9 cellular contexts compared by ENCODE assay signal in the genomic region with DNA sequence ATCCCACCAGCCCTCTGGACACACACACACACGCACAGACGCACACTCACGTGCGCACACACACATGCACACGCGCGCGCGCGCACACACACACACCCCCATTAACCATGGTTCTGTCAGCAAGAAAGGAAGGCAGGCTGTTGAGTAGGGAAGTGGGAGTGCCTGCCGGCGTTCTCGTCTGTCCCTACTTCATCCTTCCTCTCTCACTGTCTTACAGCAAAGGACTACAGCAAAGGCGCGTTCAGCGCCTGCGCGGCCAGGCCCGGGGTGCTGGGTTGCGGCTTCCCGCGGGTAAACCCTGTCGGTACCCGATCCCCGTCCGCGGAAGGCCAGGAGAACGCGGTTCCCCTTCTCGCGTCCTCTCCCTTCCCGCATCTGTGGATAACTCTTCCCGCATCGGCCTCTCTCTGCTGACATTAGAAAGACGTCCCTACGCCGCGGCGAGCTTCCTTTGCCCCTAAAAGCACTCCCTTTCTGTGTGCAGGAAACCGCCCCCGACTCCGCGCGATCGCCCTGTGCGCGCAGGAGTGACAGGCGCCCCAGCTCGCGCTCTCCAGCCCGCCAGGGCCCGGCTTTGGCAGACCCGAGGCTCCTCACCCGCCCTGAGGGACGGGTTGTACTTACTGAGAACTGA.
DNase-seq lines count a peak whose midpoint lies in the region; ATAC-seq and TF ChIP-seq lines count a peak whose summit lies in the region.
"Had no signal": no experiment of that assay in that cellular context is flagged by ENCODE, and none has a peak within 500 bp of the region (broad histone marks: within the 10 kb centered on the region; RNA-seq: fewer than 3 reads in every experiment).

No MANE protein-coding gene starts in this region.

- H3K9me3 Mint-ChIP-seq in activated naive CD8-positive, alpha-beta T cell (ENCODE audit: low read depth) = no peaks in the 10 kb centered on the region

- peaks cover 7% of the 10 kb centered on the region for H3K4me1 Mint-ChIP-seq in activated naive CD8-positive, alpha-beta T cell (ENCODE audit: low read depth)

- TF ChIP-seq CTCF in psoas muscle (IDR thresholded peaks at IDR 0.05) = no peak

- H3K4me1 ChIP-seq in psoas muscle = peaks cover 10% of the 10 kb centered on the region

- intact Hi-C loops in left cardiac atrium (cut with DNase I) (no loop called here), psoas muscle (cut with DNase I) (no loop called here)

- no peaks in the 10 kb centered on the region for H3K36me3 Mint-ChIP-seq in activated naive CD8-positive, alpha-beta T cell

- H3K27ac Mint-ChIP-seq in activated naive CD8-positive, alpha-beta T cell = no peak overlapping the region

- peaks cover 0 to 14% (median 0%) of the 10 kb centered on the region in 3 donors for H3K27me3 ChIP-seq in psoas muscle (ENCODE audit: insufficient read depth in 3 of 3, low read length in 2 of 3)

- no peaks in the 10 kb centered on the region for H3K9me3 ChIP-seq in psoas muscle

- 7 to 9% (median 8%) methylated on average over 52 to 55 of the region's 55 CpGs for WGBS in psoas muscle, 3 donors

- peak; percentile 82 to 91 for ATAC-seq in left cardiac atrium
- ATAC-seq in psoas muscle = peak; percentile 44 to 69 (median 52)
- ATAC-seq in GM19397 (IDR thresholded peaks at IDR 0.05; ENCODE audit: unreplicated experiment) = no peak
- no peak for ATAC-seq in HG02610 (IDR thresholded peaks at IDR 0.05; ENCODE audit: unreplicated experiment)

- H3K27me3 Mint-ChIP-seq in activated naive CD8-positive, alpha-beta T cell = peaks cover 15% of the 10 kb centered on the region

- no peaks in the 10 kb centered on the region for H3K36me3 ChIP-seq in psoas muscle (ENCODE audit: insufficient read depth in 1 of 2, low read depth in 1 of 2)

- H3K4me3 Mint-ChIP-seq in activated naive CD8-positive, alpha-beta T cell = peak overlapping the region; percentile 73

- in situ Hi-C loops in KBM-7 (cut with MboI; ENCODE audit: low pct_unique_long_range_greater_than_20kb, low sequenced_read_pairs) = no loop called here

- peak overlapping the region; percentile 62 for H3K4me3 ChIP-seq in psoas muscle

- peak; percentile 29 for DNase-seq in ELR (ENCODE audit: low read depth)
- peak; percentile 78 for DNase-seq in KBM-7
- DNase-seq in left cardiac atrium = peak; percentile 57
- peak; percentile 45 to 66 for DNase-seq in psoas muscle
- no peak for DNase-seq in pons (ENCODE audit: low spot score)

- H3K27ac ChIP-seq in psoas muscle = peak overlapping the region; percentile 66
- H3K27ac ChIP-seq: KMS-11 had no signal

Comparison
In these comparisons a context has a peak if more than half of its experiments do, and no peak if none do; other contexts are left out.
1. ATAC-seq: peak in left cardiac atrium (2 of 2) and psoas muscle (4 of 4); none in GM19397 (single experiment) and HG02610 (single experiment).